1 cellular context compared by ENCODE assay signal in genomic region chr1:43974443-43975248, GRCh38.
A peak's percentile ranks its signal among the peaks of the same experiment; 100 is the strongest.
TF ChIP-seq lines count a peak whose summit lies in the region.

Gene ATP6V0B (plus strand): TSS chr1:43974960. CDS start chr1:43975041, 81 bp downstream.

TF ChIP-seq in HepG2, 621 proteins besides CTCF, POLR2A, EP300 and RAD21 (continued from another document and continues in another):
- TF ChIP-seq PAXIP1 (CRISPR knock-in tag; conservative IDR thresholded peaks at IDR 0.05) (peak; percentile 10; the same call in 1 of the 2 replicates), ZFP41 (CRISPR knock-in tag; IDR thresholded peaks at IDR 0.05; ENCODE audit: borderline replicate concordance) (no peak), E2F2 (CRISPR knock-in tag; IDR thresholded peaks at IDR 0.05; ENCODE audit: borderline replicate concordance) (no peak), RNF2 (conservative IDR thresholded peaks at IDR 0.05; ENCODE audit: low read depth) (peak; percentile 68; the same call in 1 of the 2 replicates), ZUFSP (CRISPR knock-in tag; IDR thresholded peaks at IDR 0.05; ENCODE audit: borderline replicate concordance) (no peak), ZNF451 (CRISPR knock-in tag; IDR thresholded peaks at IDR 0.05) (peak; percentile 85), KMT2B (CRISPR knock-in tag; IDR thresholded peaks at IDR 0.05) (peak; percentile 80; the same call in 1 of the 2 replicates), ARID2 (CRISPR knock-in tag; IDR thresholded peaks at IDR 0.05; ENCODE audit: borderline replicate concordance) (no peak), CC2D1A (CRISPR knock-in tag; IDR thresholded peaks at IDR 0.05) (no peak), ZBTB20 (CRISPR knock-in tag; IDR thresholded peaks at IDR 0.05; ENCODE audit: borderline replicate concordance, low read depth) (no peak; the same call in 1 of the 2 replicates), MTERF4 (CRISPR knock-in tag; IDR thresholded peaks at IDR 0.05) (no peak; the same call in 1 of the 2 replicates), HIVEP1 (CRISPR knock-in tag; IDR thresholded peaks at IDR 0.05) (peak; percentile 71; the same call in 1 of the 2 replicates), AHDC1 (CRISPR knock-in tag; IDR thresholded peaks at IDR 0.05; ENCODE audit: borderline replicate concordance) (no peak), ZNF414 (CRISPR knock-in tag; IDR thresholded peaks at IDR 0.05) (no peak), ETV6 (CRISPR knock-in tag; conservative IDR thresholded peaks at IDR 0.05) (no peak), ZBTB33 (CRISPR knock-in tag; IDR thresholded peaks at IDR 0.05) (no peak), JDP2 (CRISPR knock-in tag; IDR thresholded peaks at IDR 0.05; ENCODE audit: borderline replicate concordance) (no peak), ZNF318 (CRISPR knock-in tag; IDR thresholded peaks at IDR 0.05) (no peak; the same call in 1 of the 2 replicates), TSC22D2 (CRISPR knock-in tag; IDR thresholded peaks at IDR 0.05; ENCODE audit: borderline replicate concordance) (no peak), ZNF616 (CRISPR knock-in tag; IDR thresholded peaks at IDR 0.05; ENCODE audit: low read depth) (0 out of 2 replicates have a peak, but pooled peaks have one; percentile 66), CBX1 (IDR thresholded peaks at IDR 0.05; ENCODE audit: low read depth) (no peak)
